34 cellular contexts compared by ENCODE assay signal in genomic region chr4:44098973-44099372, GRCh38.
"Had no signal": no experiment of that assay in that cellular context is flagged by ENCODE, and none has a peak within 500 bp of the region (broad histone marks: within the 10 kb centered on the region; RNA-seq: fewer than 3 reads in every experiment).

No MANE protein-coding gene starts in this region.

- H3K9me3 ChIP-seq: ascending aorta, body of pancreas, breast epithelium had no signal

- H3K27me3 ChIP-seq: ascending aorta, body of pancreas, brain microvascular endothelial cell, breast epithelium had no signal

- H3K36me3 Mint-ChIP-seq: activated CD4-positive, alpha-beta memory T cell treated with anti-CD3 and anti-CD28 coated beads for 36 hours; activated naive CD4-positive, alpha-beta T cell treated with anti-CD3 and anti-CD28 coated beads, Interleukin-2, amount 10 ng/mL, durations not matched to agents 7 days and 5 days; activated naive CD4-positive, alpha-beta T cell treated with anti-CD3 and anti-CD28 coated beads, Interleukin-2, amount 50 U/mL, for 24 hours; activated naive CD8-positive, alpha-beta T cell; activated naive CD8-positive, alpha-beta T cell treated with anti-CD3 and anti-CD28 coated beads, Interleukin-2, amount 10 ng/mL, durations not matched to agents 7 days and 5 days had no signal

- H3K36me3 ChIP-seq: ascending aorta, brain microvascular endothelial cell, breast epithelium had no signal

- FAIRE-seq: colon, TTC549 had no signal

- H3K27ac ChIP-seq: ascending aorta, body of pancreas, brain microvascular endothelial cell, breast epithelium, VCaP had no signal

- H3K4me3 Mint-ChIP-seq: activated B cell treated with CpG ODN at 0.5 μM for 24 hours; activated CD4-positive, alpha-beta memory T cell treated with anti-CD3 and anti-CD28 coated beads for 36 hours; activated CD4-positive, alpha-beta T cell treated with anti-CD3 and anti-CD28 coated beads, Interleukin-2, amount 10 ng/mL, durations not matched to agents 24 days and 14 days; activated CD8-positive, alpha-beta T cell treated with anti-CD3 and anti-CD28 coated beads for 36 hours; activated naive CD4-positive, alpha-beta T cell treated with anti-CD3 and anti-CD28 coated beads, Interleukin-2, amount 10 ng/mL, durations not matched to agents 7 days and 5 days; activated naive CD4-positive, alpha-beta T cell treated with anti-CD3 and anti-CD28 coated beads, Interleukin-2, amount 50 U/mL, for 24 hours; activated naive CD8-positive, alpha-beta T cell; activated naive CD8-positive, alpha-beta T cell treated with anti-CD3 and anti-CD28 coated beads, Interleukin-2, amount 10 ng/mL, durations not matched to agents 7 days and 5 days; activated naive CD8-positive, alpha-beta T cell treated with anti-CD3 and anti-CD28 coated beads, Interleukin-2, amount 50 U/mL, for 24 hours; activated T-cell treated with anti-CD3 and anti-CD28 coated beads, Interleukin-2, amount 50 U/mL, for 24 hours; T-helper 1 cell treated with Interleukin-12 subunit alpha and Interleukin-12 subunit beta and Interleukin-4 antibody, amounts not matched to agents 30 μg/mL and 1 μg/mL, for 36 hours; T-helper 2 cell treated with Interferon-gamma antibody and Interleukin-4, amounts not matched to agents 5 μg/mL and 100 μg/mL, for 36 hours had no signal

- ATAC-seq: activated CD8-positive, alpha-beta T cell treated with anti-CD3 and anti-CD28 coated beads for 36 hours; activated naive CD8-positive, alpha-beta T cell treated with anti-CD3 and anti-CD28 coated beads, Interleukin-2, amount 50 U/mL, for 24 hours; body of pancreas had no signal

- H3K4me1 Mint-ChIP-seq: activated B cell treated with CpG ODN at 0.5 μM for 24 hours; activated CD4-positive, alpha-beta T cell treated with anti-CD3 and anti-CD28 coated beads, Interleukin-2, amount 10 ng/mL, durations not matched to agents 24 days and 14 days; activated naive CD4-positive, alpha-beta T cell treated with anti-CD3 and anti-CD28 coated beads, Interleukin-2, amount 10 ng/mL, durations not matched to agents 7 days and 5 days; activated naive CD4-positive, alpha-beta T cell treated with anti-CD3 and anti-CD28 coated beads, Interleukin-2, amount 50 U/mL, for 24 hours; activated naive CD8-positive, alpha-beta T cell treated with anti-CD3 and anti-CD28 coated beads, Interleukin-2, amount 10 ng/mL, durations not matched to agents 7 days and 5 days; activated naive CD8-positive, alpha-beta T cell treated with anti-CD3 and anti-CD28 coated beads, Interleukin-2, amount 50 U/mL, for 24 hours had no signal

- H3K27me3 Mint-ChIP-seq: activated B cell treated with CpG ODN at 0.5 μM for 24 hours; activated CD4-positive, alpha-beta memory T cell treated with anti-CD3 and anti-CD28 coated beads for 36 hours; activated CD4-positive, alpha-beta T cell treated with anti-CD3 and anti-CD28 coated beads, Interleukin-2, amount 10 ng/mL, durations not matched to agents 24 days and 14 days; activated CD8-positive, alpha-beta T cell treated with anti-CD3 and anti-CD28 coated beads for 36 hours; activated naive CD4-positive, alpha-beta T cell treated with anti-CD3 and anti-CD28 coated beads, Interleukin-2, amount 10 ng/mL, durations not matched to agents 7 days and 5 days; activated naive CD4-positive, alpha-beta T cell treated with anti-CD3 and anti-CD28 coated beads, Interleukin-2, amount 50 U/mL, for 24 hours; activated naive CD8-positive, alpha-beta T cell; activated naive CD8-positive, alpha-beta T cell treated with anti-CD3 and anti-CD28 coated beads, Interleukin-2, amount 10 ng/mL, durations not matched to agents 7 days and 5 days; activated naive CD8-positive, alpha-beta T cell treated with anti-CD3 and anti-CD28 coated beads, Interleukin-2, amount 50 U/mL, for 24 hours; activated T-cell treated with anti-CD3 and anti-CD28 coated beads, Interleukin-2, amount 50 U/mL, for 24 hours had no signal

- H3K4me3 ChIP-seq: ascending aorta, body of pancreas, breast epithelium had no signal

- H3K9me3 Mint-ChIP-seq: activated naive CD8-positive, alpha-beta T cell treated with anti-CD3 and anti-CD28 coated beads, Interleukin-2, amount 50 U/mL, for 24 hours had no signal

- DNase-seq: activated B cell treated with CpG ODN at 0.5 μM for 24 hours; activated CD4-positive, alpha-beta memory T cell treated with anti-CD3 and anti-CD28 coated beads for 36 hours; activated CD4-positive, alpha-beta T cell treated with anti-CD3 and anti-CD28 coated beads for 4 hours; activated CD4-positive, alpha-beta T cell treated with anti-CD3 and anti-CD28 coated beads, Interleukin-2, amount 10 ng/mL, durations not matched to agents 24 days and 14 days; activated CD4-positive, alpha-beta T cell treated with anti-CD3 and anti-CD28 coated beads, Interleukin-2, amount 50 U/mL, for 1 hour; activated CD4-positive, alpha-beta T cell treated with anti-CD3 and anti-CD28 coated beads, Interleukin-2, amount 50 U/mL, for 4 hours; activated CD4-positive, CD25-positive, alpha-beta regulatory T cell treated with anti-CD3 and anti-CD28 coated beads, Interleukin-2, amount 50 U/mL, for 72 hours; activated CD8-positive, alpha-beta memory T cell treated with anti-CD3 and anti-CD28 coated beads, Interleukin-2, amount 50 U/mL, for 4 hours; activated CD8-positive, alpha-beta T cell treated with anti-CD3 and anti-CD28 coated beads for 36 hours; activated effector memory CD4-positive, alpha-beta T cell treated with Interleukin-2 at 50 U/mL for 16 hours; activated gamma-delta T cell; activated naive CD4-positive, alpha-beta T cell treated with anti-CD3 and anti-CD28 coated beads, Interleukin-2, amount 10 ng/mL, durations not matched to agents 7 days and 5 days; activated naive CD4-positive, alpha-beta T cell treated with Interleukin-2 at 50 U/mL for 16 hours; activated naive CD8-positive, alpha-beta T cell treated with anti-CD3 and anti-CD28 coated beads, Interleukin-2, amount 10 ng/mL, durations not matched to agents 7 days and 5 days; activated naive CD8-positive, alpha-beta T cell treated with anti-CD3 and anti-CD28 coated beads, Interleukin-2, amount 50 U/mL, for 24 hours; activated T-cell treated with anti-CD3 and anti-CD28 coated beads, Interleukin-2, amount 50 U/mL, for 24 hours; activated T-cell treated with anti-CD3 and anti-CD28 coated beads, Interleukin-2, amount 50 U/mL, for 48 hours; amygdala; anterior cingulate cortex; body of pancreas; brain microvascular endothelial cell; central memory CD4-positive, alpha-beta T cell; T-helper 2 cell; T-helper 9 cell had no signal

- H3K27ac Mint-ChIP-seq: activated B cell treated with CpG ODN at 0.5 μM for 24 hours; activated CD4-positive, alpha-beta memory T cell treated with anti-CD3 and anti-CD28 coated beads for 36 hours; activated CD4-positive, alpha-beta T cell treated with anti-CD3 and anti-CD28 coated beads, Interleukin-2, amount 10 ng/mL, durations not matched to agents 24 days and 14 days; activated CD8-positive, alpha-beta T cell treated with anti-CD3 and anti-CD28 coated beads for 36 hours; activated naive CD4-positive, alpha-beta T cell treated with anti-CD3 and anti-CD28 coated beads, Interleukin-2, amount 10 ng/mL, durations not matched to agents 7 days and 5 days; activated naive CD4-positive, alpha-beta T cell treated with anti-CD3 and anti-CD28 coated beads, Interleukin-2, amount 50 U/mL, for 24 hours; activated naive CD8-positive, alpha-beta T cell; activated naive CD8-positive, alpha-beta T cell treated with anti-CD3 and anti-CD28 coated beads, Interleukin-2, amount 10 ng/mL, durations not matched to agents 7 days and 5 days; activated naive CD8-positive, alpha-beta T cell treated with anti-CD3 and anti-CD28 coated beads, Interleukin-2, amount 50 U/mL, for 24 hours; activated T-cell treated with anti-CD3 and anti-CD28 coated beads, Interleukin-2, amount 50 U/mL, for 24 hours; activated T-helper 2 cell treated with anti-CD3 and anti-CD28 coated beads, Interferon-gamma antibody, Interleukin-2, Interleukin-4, amounts not matched to agents 10 μg/mL and 5 μg/mL and 100 μg/mL, durations not matched to agents 14 hours and 24 hours and 36 hours; T-helper 1 cell treated with Interleukin-12 subunit alpha and Interleukin-12 subunit beta and Interleukin-4 antibody, amounts not matched to agents 30 μg/mL and 1 μg/mL, for 36 hours; T-helper 2 cell treated with Interferon-gamma antibody and Interleukin-4, amounts not matched to agents 5 μg/mL and 100 μg/mL, for 36 hours had no signal

- H3K4me1 ChIP-seq: ascending aorta, body of pancreas, breast epithelium had no signal
